Comparison of ENCODE assay signal across 8 cellular contexts in genomic region chr11:122505304-122506006, GRCh38.
DNase-seq lines count a peak whose midpoint lies in the region; ATAC-seq and TF ChIP-seq lines count a peak whose summit lies in the region.

No MANE protein-coding gene starts in this region.

- no peaks in the 10 kb centered on the region for H3K27me3 ChIP-seq in effector memory CD4-positive, alpha-beta T cell (replicated peaks; ENCODE audit: control insufficient read depth, insufficient read depth, low read length, poor library complexity, severe bottlenecking)
- peaks cover 3% of the 10 kb centered on the region for H3K27me3 ChIP-seq in lower lobe of right lung (ENCODE audit: low read depth)

- H3K9me3 ChIP-seq in effector memory CD4-positive, alpha-beta T cell (ENCODE audit: control insufficient read depth, low read length): no peaks in the 10 kb centered on the region
- no peaks in the 10 kb centered on the region for H3K9me3 ChIP-seq in lower lobe of right lung

- ATAC-seq in HG03135 (IDR thresholded peaks at IDR 0.05; ENCODE audit: unreplicated experiment): peak; percentile 87
- peak; percentile 95 to 96 for ATAC-seq in lower lobe of right lung

- H3K36me3 ChIP-seq in effector memory CD4-positive, alpha-beta T cell (ENCODE audit: control insufficient read depth, insufficient read depth, low read length): no peaks in the 10 kb centered on the region
- no peaks in the 10 kb centered on the region for H3K36me3 ChIP-seq in lower lobe of right lung

- intact Hi-C loops in lower lobe of right lung (cut with DNase I): no loop called here

- DNase-seq in NK-92 treated with Interleukin-12 subunit alpha and Interleukin-12 subunit beta, amount 100 ng/mL, for 24 hours (lab: John Stamatoyannopoulos, UW): peak; percentile 9
- no peak for DNase-seq in NK-92 (lab: John Stamatoyannopoulos, UW; ENCODE audit: unreplicated experiment)
- DNase-seq in NCI-H345 treated with DMSO at 0.1 percent for 48 hours (lab: John Stamatoyannopoulos, UW; ENCODE audit: unreplicated experiment): peak; percentile 66
- DNase-seq in activated CD4-positive, alpha-beta T cell treated with anti-CD3 and anti-CD28 coated beads for 48 hours: peak; percentile 71
- peak in 2 of 3 donors; percentile 1 to 17 for DNase-seq in effector memory CD4-positive, alpha-beta T cell
- DNase-seq in lower lobe of right lung: peak; percentile 64
- DNase-seq in stimulated activated CD8-positive, alpha-beta memory T cell treated with anti-CD3 and anti-CD28 coated beads, Interleukin-12 subunit alpha, Interleukin-12 subunit beta, amount 100 ng/mL, for 1 hour (ENCODE audit: low read depth): peak; percentile 9

- H3K4me1 ChIP-seq in effector memory CD4-positive, alpha-beta T cell (ENCODE audit: control insufficient read depth, insufficient read depth, low read length, poor library complexity, severe bottlenecking): no peaks in the 10 kb centered on the region
- peaks cover 5% of the 10 kb centered on the region for H3K4me1 ChIP-seq in lower lobe of right lung

- no peak overlapping the region for H3K4me3 ChIP-seq in effector memory CD4-positive, alpha-beta T cell (ENCODE audit: insufficient read depth, low read depth, low read length, poor library complexity, severe bottlenecking)
- H3K4me3 ChIP-seq in lower lobe of right lung: no peak overlapping the region

- TF ChIP-seq CTCF in lower lobe of right lung (IDR thresholded peaks at IDR 0.05): peak; percentile 89

- H3K27ac ChIP-seq in effector memory CD4-positive, alpha-beta T cell (ENCODE audit: insufficient read depth, low read length, poor library complexity, severe bottlenecking): no peak overlapping the region
- H3K27ac ChIP-seq in lower lobe of right lung: no peak overlapping the region
